Comparison of ENCODE assay signal across 15 cellular contexts in genomic region chr19:47444388-47444821, GRCh38. TPM values are rescaled to one million over a fixed set of nuclear protein-coding genes. Genes with fewer than 3 reads are reported as not detected.
DNase-seq lines count a peak whose midpoint lies in the region; ATAC-seq, FAIRE-seq and TF ChIP-seq lines count a peak whose summit lies in the region.
"Had no signal": no experiment of that assay in that cellular context is flagged by ENCODE, and none has a peak within 500 bp of the region (broad histone marks: within the 10 kb centered on the region; RNA-seq: fewer than 3 reads in every experiment).

No MANE protein-coding gene starts in this region.

- WGBS in endodermal cell (ENCODE audit: insufficient coverage in 1 of 2, insufficient read length in 1 of 2), 2 experiments = 40 to 55% methylated on average over 12 to 22 of the region's 22 CpGs

- H3K36me3 ChIP-seq in endodermal cell (ENCODE audit: control insufficient read depth, insufficient read depth, low read length) (no peaks in the 10 kb centered on the region), left lung (no peaks in the 10 kb centered on the region)
- H3K36me3 ChIP-seq: upper lobe of left lung had no signal

- CTCF ChIA-PET in activated CD4-positive, alpha-beta memory T cell treated with anti-CD3 and anti-CD28 coated beads for 36 hours (lab: Charles Lee) = interaction anchor here (1.9 to 2.1 kb wide), 2 partner anchors 8 to 39 kb away, joined by 5 to 9 read pairs; partner anchors contain the start of gene KPTN

- intact Hi-C loops in activated CD4-positive, alpha-beta memory T cell treated with anti-CD3 and anti-CD28 coated beads for 36 hours (cut with micrococcal nuclease) = no loop called here
- intact Hi-C loops in left lung (cut with DNase I) = no loop called here

- no peak overlapping the region for H3K4me3 ChIP-seq in endodermal cell (ENCODE audit: low read length)
- H3K4me3 ChIP-seq in left lung = no peak overlapping the region
- H3K4me3 ChIP-seq: SK-N-MC, upper lobe of left lung had no signal

- TF ChIP-seq CTCF in endodermal cell (conservative IDR thresholded peaks at IDR 0.05) = no peak
- TF ChIP-seq CTCF in left lung (IDR thresholded peaks at IDR 0.05) = no peak

- H3K36me3 Mint-ChIP-seq in activated CD4-positive, alpha-beta memory T cell treated with anti-CD3 and anti-CD28 coated beads for 36 hours = no peaks in the 10 kb centered on the region
- H3K36me3 Mint-ChIP-seq in endodermal cell (ENCODE audit: low read depth) = no peaks in the 10 kb centered on the region

- no peak overlapping the region for H3K27ac Mint-ChIP-seq in activated CD4-positive, alpha-beta memory T cell treated with anti-CD3 and anti-CD28 coated beads for 36 hours
- no peak overlapping the region for H3K27ac Mint-ChIP-seq in endodermal cell

- peak; percentile 78 for DNase-seq in activated effector memory CD4-positive, alpha-beta T cell treated with anti-CD3 and anti-CD28 coated beads, Interleukin-2, amount 50 U/mL, for 16 hours
- no peak for DNase-seq in activated effector memory CD4-positive, alpha-beta T cell treated with Interleukin-2 at 50 U/mL for 16 hours
- DNase-seq in activated CD4-positive, alpha-beta memory T cell treated with anti-CD3 and anti-CD28 coated beads for 36 hours = peak; percentile 32
- DNase-seq in endodermal cell (peak; percentile 89), H54 (ENCODE audit: insufficient read length, low spot score) (no peak), left lung (no peak)
- DNase-seq in stimulated activated CD4-positive, alpha-beta T cell treated with anti-CD3 and anti-CD28 coated beads, Interleukin-4, amount 100 ng/mL, for 24 hours = peak; percentile 21
- DNase-seq: activated CD8-positive, alpha-beta memory T cell treated with anti-CD3 and anti-CD28 coated beads, Interleukin-2, amount 50 U/mL, for 48 hours; NCI-H446 treated with DMSO at 0.1 percent for 48 hours had no signal

- peaks cover 64% of the 10 kb centered on the region for H3K27me3 Mint-ChIP-seq in activated CD4-positive, alpha-beta memory T cell treated with anti-CD3 and anti-CD28 coated beads for 36 hours
- H3K27me3 Mint-ChIP-seq in endodermal cell (ENCODE audit: insufficient read depth) = peaks cover 68% of the 10 kb centered on the region

- H3K4me1 Mint-ChIP-seq in activated CD4-positive, alpha-beta memory T cell treated with anti-CD3 and anti-CD28 coated beads for 36 hours (ENCODE audit: low read depth) = peaks cover 39% of the 10 kb centered on the region
- H3K4me1 Mint-ChIP-seq in endodermal cell = no peaks in the 10 kb centered on the region

- H3K9ac ChIP-seq in endodermal cell (ENCODE audit: extremely low read depth, low read length, poor library complexity, severe bottlenecking) = no peak overlapping the region

- H3K27ac ChIP-seq in endodermal cell (ENCODE audit: low read depth, low read length) (no peak overlapping the region), left lung (no peak overlapping the region)
- H3K27ac ChIP-seq: SK-N-MC, upper lobe of left lung had no signal

- no peak overlapping the region for H3K4me3 Mint-ChIP-seq in activated CD4-positive, alpha-beta memory T cell treated with anti-CD3 and anti-CD28 coated beads for 36 hours
- H3K4me3 Mint-ChIP-seq in endodermal cell = no peak overlapping the region

- no peaks in the 10 kb centered on the region for H3K9me3 Mint-ChIP-seq in activated CD4-positive, alpha-beta memory T cell treated with anti-CD3 and anti-CD28 coated beads for 36 hours
- no peaks in the 10 kb centered on the region for H3K9me3 Mint-ChIP-seq in endodermal cell

- peaks cover 58% of the 10 kb centered on the region for H3K27me3 ChIP-seq in endodermal cell (ENCODE audit: control insufficient read depth, insufficient read depth, low read length, poor library complexity, severe bottlenecking)
- peaks cover 47 to 89% of the 10 kb centered on the region in 2 donors for H3K27me3 ChIP-seq in left lung

- POLR2A ChIA-PET in activated CD4-positive, alpha-beta memory T cell treated with anti-CD3 and anti-CD28 coated beads for 36 hours (lab: Charles Lee) = interaction anchor here (0.6 to 1.0 kb wide), 2 partner anchors 11 to 102 kb away, joined by 3 to 4 read pairs; no protein-coding TSS in a partner anchor

- no peak for FAIRE-seq in H54 (lab: Jason Lieb, UNC)
- FAIRE-seq: frontal cortex had no signal

- H3K9me3 ChIP-seq in endodermal cell (ENCODE audit: control insufficient read depth, low read length) (no peaks in the 10 kb centered on the region), left lung (peaks cover 0 to 3% of the 10 kb centered on the region in 2 donors)

- ATAC-seq in left lung (no peak), HG03095 (IDR thresholded peaks at IDR 0.05; ENCODE audit: unreplicated experiment) (no peak)

- no peak for TF ChIP-seq POLR2A in H54 (IDR thresholded peaks at IDR 0.05; ENCODE audit: low read depth, low read length)

- H3K4me1 ChIP-seq in endodermal cell (ENCODE audit: control insufficient read depth, insufficient read depth, low read length) (no peaks in the 10 kb centered on the region), left lung (peaks cover 4 to 24% of the 10 kb centered on the region in 2 donors)

RNA-seq across cellular contexts. Expression of gene MEIS3, which starts 25.1 kb away (rescaled TPM):
- total RNA-seq in activated CD4-positive, alpha-beta memory T cell treated with anti-CD3 and anti-CD28 coated beads for 36 hours = under 1 TPM; 0.26 to 0.63 TPM
- total RNA-seq in endodermal cell (100 to 1,000 TPM in 1 of 2 donors, 10 to 100 TPM in 1; 47.7 to 132 TPM), left lung (10 to 100 TPM in 1 of 2 donors, 1 to 10 TPM in 1; 6.7 to 11.8 TPM)
- 150 TPM for polyA plus RNA-seq in endodermal cell (2013, experiment 1 of 2)
- 154 TPM for polyA plus RNA-seq in endodermal cell (2013, experiment 2 of 2)

RNA-seq across cellular contexts. Expression of gene SLC8A2, which starts 27.3 kb away (rescaled TPM):
- total RNA-seq in activated CD4-positive, alpha-beta memory T cell treated with anti-CD3 and anti-CD28 coated beads for 36 hours = under 1 TPM in 1 of 2 experiments, not detected in 1; 0.14 TPM
- total RNA-seq in endodermal cell (1 to 10 TPM; 2.5 to 3.6 TPM), left lung (under 1 TPM in 1 of 2 donors, not detected in 1; 0.06 TPM)
- 4.1 TPM for polyA plus RNA-seq in endodermal cell (2013, experiment 1 of 2)
- 2.6 TPM for polyA plus RNA-seq in endodermal cell (2013, experiment 2 of 2)
- total RNA-seq: M059J, pulmonary artery endothelial cell had no signal

RNA-seq across cellular contexts. Expression of gene KPTN, which starts 39.6 kb away (rescaled TPM):
- 1 to 10 TPM; 7.0 to 9.2 TPM for total RNA-seq in activated CD4-positive, alpha-beta memory T cell treated with anti-CD3 and anti-CD28 coated beads for 36 hours
- total RNA-seq in endodermal cell (10 to 100 TPM; 14.7 to 22.9 TPM), left lung (10 to 100 TPM; 12.0 to 12.3 TPM)
- polyA plus RNA-seq in endodermal cell (2013, experiment 1 of 2) = 21.8 TPM
- polyA plus RNA-seq in endodermal cell (2013, experiment 2 of 2) = 15.8 TPM

Comparison
In these comparisons a context has a peak if more than half of its experiments do, and no peak if none do; other contexts are left out.
1. DNase-seq: peak in activated effector memory CD4-positive, alpha-beta T cell treated with anti-CD3 and anti-CD28 coated beads, Interleukin-2, amount 50 U/mL, for 16 hours (single experiment), activated CD4-positive, alpha-beta memory T cell treated with anti-CD3 and anti-CD28 coated beads for 36 hours (single experiment), endodermal cell (single experiment) and stimulated activated CD4-positive, alpha-beta T cell treated with anti-CD3 and anti-CD28 coated beads, Interleukin-4, amount 100 ng/mL, for 24 hours (single experiment); none in activated effector memory CD4-positive, alpha-beta T cell treated with Interleukin-2 at 50 U/mL for 16 hours (single experiment), H54 (single experiment) and left lung (0 of 2).
2. RNA of gene MEIS3, which starts 25.1 kb away (total RNA-seq): 47.7 to 132 TPM in endodermal cell and 6.7 to 11.8 TPM in left lung; 0.26 to 0.63 TPM in activated CD4-positive, alpha-beta memory T cell treated with anti-CD3 and anti-CD28 coated beads for 36 hours; every median in the first group is over 4 times any median in the second.